Comparison of ENCODE assay signal across 8 cellular contexts in genomic region chr3:148992027-148992634, GRCh38. TPM values are rescaled to one million over a fixed set of nuclear protein-coding genes. Genes with fewer than 3 reads are reported as not detected.
DNase-seq lines count a peak whose midpoint lies in the region; ATAC-seq and TF ChIP-seq lines count a peak whose summit lies in the region.

No MANE protein-coding gene starts in this region.

- TF ChIP-seq CTCF in thoracic aorta (IDR thresholded peaks at IDR 0.05), result no peak

- ATAC-seq in GM21825 (IDR thresholded peaks at IDR 0.05; ENCODE audit: unreplicated experiment) (peak; percentile 28), thoracic aorta (ENCODE audit: insufficient number of reproducible peaks, low FRiP score, low read depth) (no peak)

- no peaks in the 10 kb centered on the region for H3K4me1 ChIP-seq in endocrine pancreas (ENCODE audit: control insufficient read depth, insufficient read depth, low read length)
- H3K4me1 ChIP-seq in thoracic aorta (ENCODE audit: control insufficient read depth in 1 of 2, low read depth in 2 of 2), result peaks cover 8 to 34% of the 10 kb centered on the region in 2 donors

- peak; percentile 8 for DNase-seq in NCI-H345 (lab: John Stamatoyannopoulos, UW)
- no peak for DNase-seq in NCI-H345 treated with DMSO at 0.1 percent for 48 hours (lab: John Stamatoyannopoulos, UW; ENCODE audit: unreplicated experiment)
- DNase-seq in Jurkat, Clone E6-1 (ENCODE audit: low read depth, low spot score), result no peak
- peak; percentile 42 for DNase-seq in activated CD4-positive, alpha-beta T cell treated with anti-CD3 and anti-CD28 coated beads for 48 hours
- DNase-seq in midbrain (lab: John Stamatoyannopoulos, UW), result peak; percentile 23
- peak; percentile 20 for DNase-seq in thoracic aorta (ENCODE audit: low spot score)

- no peaks in the 10 kb centered on the region for H3K27me3 ChIP-seq in endocrine pancreas (ENCODE audit: control insufficient read depth, insufficient read depth, low read length)
- H3K27me3 ChIP-seq in thoracic aorta (replicated peaks; ENCODE audit: insufficient read depth), result no peaks in the 10 kb centered on the region

- no peaks in the 10 kb centered on the region for H3K9me3 ChIP-seq in endocrine pancreas (ENCODE audit: control insufficient read depth, low read length)
- H3K9me3 ChIP-seq in thoracic aorta, result no peaks in the 10 kb centered on the region

- peak overlapping the region; percentile 63 for H3K4me3 ChIP-seq in Jurkat, Clone E6-1 (ENCODE audit: low read length)
- H3K4me3 ChIP-seq in endocrine pancreas (ENCODE audit: control insufficient read depth, insufficient read depth, low read length) (peak overlapping the region; percentile 66), thoracic aorta (peak overlapping the region; percentile 96)

- H3K36me3 ChIP-seq in endocrine pancreas (ENCODE audit: control insufficient read depth, insufficient read depth, low read length) (peaks cover 3% of the 10 kb centered on the region), thoracic aorta (peaks cover 21% of the 10 kb centered on the region)

- peak overlapping the region; percentile 71 for H3K9ac ChIP-seq in endocrine pancreas (ENCODE audit: control insufficient read depth, insufficient read depth, low read length)

- peak overlapping the region; percentile 98 to 99 for H3K27ac ChIP-seq in thoracic aorta

RNA-seq across cellular contexts. Expression of gene GYG1, which starts 0.8 kb away (rescaled TPM):
- 43.4 TPM for polyA plus RNA-seq in Jurkat, Clone E6-1 (2012; ENCODE audit: insufficient read depth, insufficient read length)
- 10 to 100 TPM; 72.6 to 89.5 TPM for total RNA-seq in thoracic aorta

Comparison
In these comparisons a context has a peak if more than half of its experiments do, and no peak if none do; other contexts are left out.
1. DNase-seq: peak in NCI-H345 (single experiment), activated CD4-positive, alpha-beta T cell treated with anti-CD3 and anti-CD28 coated beads for 48 hours (single experiment), midbrain (single experiment) and thoracic aorta (single experiment); none in NCI-H345 treated with DMSO at 0.1 percent for 48 hours (single experiment) and Jurkat, Clone E6-1 (single experiment).
2. Peak in every context shown above with its lines, with median percentiles within 50 percentile points of each other: H3K4me3 ChIP-seq.